Comparison of ENCODE assay signal across 8 cellular contexts in genomic region chr5:43514816-43515677, GRCh38. TPM values are rescaled to one million over a fixed set of nuclear protein-coding genes. Genes with fewer than 3 reads are reported as not detected.
DNase-seq lines count a peak whose midpoint lies in the region; ATAC-seq and TF ChIP-seq lines count a peak whose summit lies in the region.

A gene with protein sequence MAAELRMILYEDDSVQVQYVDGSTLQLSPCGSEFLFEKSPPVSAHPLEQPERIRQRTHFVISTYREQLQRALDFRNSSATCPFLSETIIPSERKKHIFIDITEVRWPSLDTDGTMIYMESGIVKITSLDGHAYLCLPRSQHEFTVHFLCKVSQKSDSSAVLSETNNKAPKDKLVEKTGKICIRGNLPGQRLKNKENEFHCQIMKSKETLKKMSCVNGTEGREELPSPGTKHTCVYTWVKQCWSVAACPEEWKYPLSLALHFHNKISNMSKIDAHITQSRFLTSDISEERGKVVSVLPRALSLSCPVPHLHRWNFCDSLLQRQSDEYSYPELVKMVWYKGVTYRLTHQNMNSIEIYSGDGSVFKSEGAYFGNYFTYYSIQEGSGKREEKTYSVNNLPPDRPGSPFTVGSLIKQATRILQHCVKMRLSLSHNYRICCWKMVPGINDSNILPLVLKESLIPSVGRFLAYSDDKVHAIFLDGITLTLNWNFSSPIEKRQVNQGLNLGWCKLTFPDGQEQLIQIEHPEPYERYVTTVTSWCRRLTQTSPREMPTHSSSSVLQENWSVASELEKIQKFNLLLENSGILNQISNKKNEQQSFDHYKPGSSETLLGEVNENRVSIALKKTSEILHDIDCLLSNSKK (minus strand): TSS chr5:43515148. CDS start chr5:43509339, 5,809 bp downstream.

- ATAC-seq in GM21423 (IDR thresholded peaks at IDR 0.05; ENCODE audit: unreplicated experiment) = peak; percentile 98

- H3K9me3 Mint-ChIP-seq in Calu3 (ENCODE audit: low read depth, unreplicated experiment) (no peaks in the 10 kb centered on the region), endothelial cell (ENCODE audit: unreplicated experiment) (no peaks in the 10 kb centered on the region), mesothelial cell of epicardium (peaks cover 5% of the 10 kb centered on the region)

- H3K36me3 Mint-ChIP-seq in Calu3 (ENCODE audit: insufficient read depth, unreplicated experiment) (peaks cover 20% of the 10 kb centered on the region), endothelial cell (ENCODE audit: low read depth, unreplicated experiment) (peaks cover 11% of the 10 kb centered on the region), mesothelial cell of epicardium (peaks cover 6% of the 10 kb centered on the region)

- no peak for TF ChIP-seq CTCF in Calu3 (IDR thresholded peaks at IDR 0.05; ENCODE audit: unreplicated experiment)
- TF ChIP-seq CTCF in endothelial cell (IDR thresholded peaks at IDR 0.05; ENCODE audit: unreplicated experiment) = no peak
- no peak for TF ChIP-seq CTCF in mesothelial cell of epicardium (IDR thresholded peaks at IDR 0.05; ENCODE audit: unreplicated experiment)

- peak within 1 kb of the TSS; percentile 93 for H3K9ac ChIP-seq in HUES48 (ENCODE audit: low read depth, low read length)
- H3K9ac ChIP-seq in NT2/D1 (ENCODE audit: insufficient read length, low read depth) = peak within 1 kb of the TSS; percentile 85

- H3K4me1 ChIP-seq in HUES48 (ENCODE audit: control insufficient read depth, insufficient read depth, low read length) (peaks cover 12% of the 10 kb centered on the region; the same call in 1 of the 2 replicates), NT2/D1 (ENCODE audit: insufficient read depth, insufficient read length) (no peaks in the 10 kb centered on the region)

- H3K4me1 Mint-ChIP-seq in Calu3 (ENCODE audit: low read depth, unreplicated experiment) = peaks cover 26% of the 10 kb centered on the region
- H3K4me1 Mint-ChIP-seq in endothelial cell (ENCODE audit: unreplicated experiment) = peaks cover 23% of the 10 kb centered on the region
- H3K4me1 Mint-ChIP-seq in mesothelial cell of epicardium = peaks cover 22% of the 10 kb centered on the region

- H3K27me3 Mint-ChIP-seq in Calu3 (ENCODE audit: unreplicated experiment) (no peaks in the 10 kb centered on the region), endothelial cell (ENCODE audit: unreplicated experiment) (peaks cover 8% of the 10 kb centered on the region), mesothelial cell of epicardium (ENCODE audit: low read depth) (no peaks in the 10 kb centered on the region)

- H3K27ac Mint-ChIP-seq in Calu3 (ENCODE audit: unreplicated experiment) (peak within 1 kb of the TSS; percentile 34), endothelial cell (ENCODE audit: unreplicated experiment) (peak within 1 kb of the TSS; percentile 98), mesothelial cell of epicardium (peak within 1 kb of the TSS; percentile 99)

- no peaks in the 10 kb centered on the region for H3K36me3 ChIP-seq in HUES48 (ENCODE audit: control insufficient read depth, insufficient read depth, low read length)
- no peaks in the 10 kb centered on the region for H3K36me3 ChIP-seq in NT2/D1 (ENCODE audit: insufficient read depth, insufficient read length, low read length)

- H3K4me3 ChIP-seq in HUES48 (ENCODE audit: low read depth, low read length) (peak within 1 kb of the TSS; percentile 83), NT2/D1 (ENCODE audit: insufficient read length, low read depth) (peak within 1 kb of the TSS; percentile 72)

- H3K9me3 ChIP-seq in HUES48 (ENCODE audit: control insufficient read depth, insufficient read depth, low read length) = peaks cover 5% of the 10 kb centered on the region; the same call in 1 of the 2 replicates
- peaks cover 7% of the 10 kb centered on the region; the same call in 1 of the 2 replicates for H3K9me3 ChIP-seq in NT2/D1 (ENCODE audit: insufficient read depth, low read length)

- no peaks in the 10 kb centered on the region for H3K27me3 ChIP-seq in HUES48 (ENCODE audit: control insufficient read depth, insufficient read depth, low read length)
- H3K27me3 ChIP-seq in NT2/D1 (ENCODE audit: insufficient read depth, insufficient read length) = no peaks in the 10 kb centered on the region

- intact Hi-C loops in Calu3 (cut with micrococcal nuclease; ENCODE audit: unreplicated experiment) = no loop called here

- DNase-seq in Calu3 (peak; percentile 97), NT2/D1 (ENCODE audit: low read depth, low spot score) (peak; percentile 82), endothelial cell (ENCODE audit: low spot score) (peak; percentile 99), mesothelial cell of epicardium (ENCODE audit: low spot score in 2 of 2, unreplicated experiment in 2 of 2) (peak; percentile 89 to 97)
- DNase-seq in activated CD8-positive, alpha-beta memory T cell treated with anti-CD3 and anti-CD28 coated beads, Interleukin-2, amount 50 U/mL, for 24 hours (ENCODE audit: extremely low read depth) = peak; percentile 85
- peak; percentile 84 to 88 for DNase-seq in stimulated activated CD8-positive, alpha-beta memory T cell treated with anti-CD3 and anti-CD28 coated beads, Interleukin-15, amount 100 ng/mL, for 4 hours (ENCODE audit: low read depth in 2 of 2)

- peak within 1 kb of the TSS; percentile 94 for H3K27ac ChIP-seq in HUES48 (ENCODE audit: low read depth, low read length)

- peak within 1 kb of the TSS; percentile 63 for H3K4me3 Mint-ChIP-seq in Calu3 (ENCODE audit: low read depth, unreplicated experiment)
- H3K4me3 Mint-ChIP-seq in endothelial cell (ENCODE audit: unreplicated experiment) = peak within 1 kb of the TSS; percentile 95
- H3K4me3 Mint-ChIP-seq in mesothelial cell of epicardium = peak within 1 kb of the TSS; percentile 89

- CTCF ChIA-PET in Calu3 (lab: Charles Lee) = interaction anchor here (0.6 to 1.6 kb wide), 3 partner anchors 30 to 125 kb away, joined by 3 to 15 read pairs (median 3); partner anchors contain the start of gene TMEM267

- TSS peak; percentile 91 for BruUV-seq in Calu3 (replicated peaks; lab: Mats Ljungman, UMichigan)

RNA-seq across cellular contexts. Expression of the gene that starts here (rescaled TPM):
- total RNA-seq in Calu3 (2022) = 6.9 and 7.4 TPM in 2 replicates
- 4.8 TPM for total RNA-seq in endothelial cell (ENCODE audit: unreplicated experiment)
- 3.3 to 5.5 TPM (median 4.1 TPM) in 3 replicates for total RNA-seq in mesothelial cell of epicardium

Comparison
In these comparisons a context has a peak if more than half of its experiments do, and no peak if none do; other contexts are left out.
1. Peak in every context shown above with its lines: DNase-seq, ATAC-seq, H3K4me3 ChIP-seq and H3K27ac ChIP-seq.
2. H3K27ac Mint-ChIP-seq: peak in every context shown above with its lines; median percentile 99 in mesothelial cell of epicardium; 98 in endothelial cell; 34 in Calu3.